ENCODE assay signal across 1 cellular context in genomic region chr19:3721131-3721899, GRCh38.
TF ChIP-seq lines count a peak whose summit lies in the region.

No MANE protein-coding gene starts in this region.

TF ChIP-seq in K562, 482 proteins besides CTCF, POLR2A, EP300 and RAD21 (continued from another document and continues in another):
- TF ChIP-seq ZMIZ1 (IDR thresholded peaks at IDR 0.05; ENCODE audit: low read depth in 2 of 2, low read length in 2 of 2) (peak in 1 of 2 experiments; percentile 19; a peak in 1 of 4 replicates), MLX (CRISPR knock-in tag; conservative IDR thresholded peaks at IDR 0.05) (no peak), ZNF408 (CRISPR knock-in tag; IDR thresholded peaks at IDR 0.05; ENCODE audit: low read depth) (no peak), ZFP30 (CRISPR knock-in tag; IDR thresholded peaks at IDR 0.05; ENCODE audit: borderline replicate concordance) (no peak), NR4A1 (CRISPR knock-in tag; IDR thresholded peaks at IDR 0.05) (no peak), NR4A1 (tag; IDR thresholded peaks at IDR 0.05) (peak; percentile 72; the same call in 1 of the 2 replicates), ZBED1 (IDR thresholded peaks at IDR 0.05) (peak; percentile 81; the same call in 1 of the 2 replicates), MCM7 (IDR thresholded peaks at IDR 0.05) (no peak), SRSF1 (IDR thresholded peaks at IDR 0.05; ENCODE audit: low read depth, low read length) (no peak), YBX1 (IDR thresholded peaks at IDR 0.05) (no peak), CREB5 (CRISPR knock-in tag; IDR thresholded peaks at IDR 0.05) (no peak), ZBTB8A (IDR thresholded peaks at IDR 0.05; ENCODE audit: partially characterized antibody) (no peak), CHCHD3 (CRISPR knock-in tag; IDR thresholded peaks at IDR 0.05) (no peak), NCOA2 (IDR thresholded peaks at IDR 0.05; ENCODE audit: partially characterized antibody in 2 of 2) (no peak), CREBBP (IDR thresholded peaks at IDR 0.05; ENCODE audit: low read depth, low read length) (peak; percentile 38), XRCC5 (IDR thresholded peaks at IDR 0.05; ENCODE audit: low read depth, low read length) (peak; percentile 99), BDP1 (IDR thresholded peaks at IDR 0.05; ENCODE audit: insufficient read depth, insufficient read length) (no peak), ZBTB5 (IDR thresholded peaks at IDR 0.05) (no peak), NR0B1 (IDR thresholded peaks at IDR 0.05; ENCODE audit: partially characterized antibody) (no peak), ESRRA (IDR thresholded peaks at IDR 0.05; ENCODE audit: borderline replicate concordance, low read depth) (peak; percentile 92), ZFP91 (CRISPR knock-in tag; IDR thresholded peaks at IDR 0.05) (no peak), CBFB (CRISPR knock-in tag; IDR thresholded peaks at IDR 0.05) (no peak), ZNF324 (CRISPR knock-in tag; IDR thresholded peaks at IDR 0.05) (no peak), ZNF740 (CRISPR knock-in tag; IDR thresholded peaks at IDR 0.05) (peak; percentile 76; the same call in 1 of the 2 replicates), ZNF740 (tag; IDR thresholded peaks at IDR 0.05) (no peak), DLX4 (CRISPR knock-in tag; IDR thresholded peaks at IDR 0.05) (no peak), PHB (CRISPR knock-in tag; IDR thresholded peaks at IDR 0.05) (no peak), BRF1 (IDR thresholded peaks at IDR 0.05; ENCODE audit: borderline replicate concordance, extremely low read depth, insufficient read length) (no peak), ELK3 (CRISPR knock-in tag; IDR thresholded peaks at IDR 0.05) (no peak), ZBTB1 (CRISPR knock-in tag; IDR thresholded peaks at IDR 0.05; ENCODE audit: borderline replicate concordance, low read depth) (peak; percentile 62; the same call in 1 of the 2 replicates), PRPF4 (IDR thresholded peaks at IDR 0.05; ENCODE audit: insufficient read depth, low read depth, low read length, poor library complexity, severe bottlenecking) (no peak), ZNF584 (CRISPR knock-in tag; IDR thresholded peaks at IDR 0.05; ENCODE audit: low read depth) (no peak), ARID2 (IDR thresholded peaks at IDR 0.05) (no peak), RBM14 (IDR thresholded peaks at IDR 0.05; ENCODE audit: borderline replicate concordance, insufficient read depth, low read depth, low read length) (no peak), ZNF695 (CRISPR knock-in tag; IDR thresholded peaks at IDR 0.05) (no peak), RBM17 (IDR thresholded peaks at IDR 0.05; ENCODE audit: borderline replicate concordance, low read depth, low read length) (no peak), DDX20 (tag; IDR thresholded peaks at IDR 0.05; ENCODE audit: low read depth) (no peak), SMARCA5 (IDR thresholded peaks at IDR 0.05) (peak; percentile 100), HNRNPL (IDR thresholded peaks at IDR 0.05; ENCODE audit: low read depth, low read length) (no peak), ZNF232 (CRISPR knock-in tag; IDR thresholded peaks at IDR 0.05) (no peak), XRCC3 (IDR thresholded peaks at IDR 0.05) (no peak), ZSCAN29 (IDR thresholded peaks at IDR 0.05) (peak; percentile 92), MYNN (IDR thresholded peaks at IDR 0.05) (0 out of 2 replicates have a peak, but pooled peaks have one; percentile 16), MYNN (CRISPR knock-in tag; IDR thresholded peaks at IDR 0.05) (no peak), REST (CRISPR knock-in tag; IDR thresholded peaks at IDR 0.05; ENCODE audit: low read depth) (no peak)
